23 cellular contexts compared by ENCODE assay signal in the genomic region with DNA sequence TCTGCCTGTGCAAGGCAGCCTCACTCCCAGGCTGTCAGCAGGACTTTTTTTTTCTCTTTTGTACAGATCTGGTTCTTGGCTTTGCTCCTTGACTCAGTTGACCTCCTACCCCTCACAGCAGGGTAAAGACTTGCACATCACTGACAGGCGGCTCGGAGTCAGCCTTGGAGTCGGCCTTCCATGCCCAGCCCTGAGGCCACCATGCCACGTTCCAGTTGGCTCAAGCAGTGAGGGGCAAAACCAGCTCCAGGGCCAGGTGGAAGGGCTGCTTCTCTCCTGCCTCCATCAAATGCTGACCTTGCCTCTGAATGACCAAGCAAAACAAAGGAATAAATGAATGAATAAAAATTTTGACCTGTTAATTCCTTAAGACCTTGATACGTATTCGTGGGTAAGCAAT. TPM values are rescaled to one million over a fixed set of nuclear protein-coding genes. Genes with fewer than 3 reads are reported as not detected.
"Had no signal": no experiment of that assay in that cellular context is flagged by ENCODE, and none has a peak within 500 bp of the region (broad histone marks: within the 10 kb centered on the region; RNA-seq: fewer than 3 reads in every experiment).

No MANE protein-coding gene starts in this region.

- DNase-seq: activated CD4-positive, alpha-beta T cell treated with anti-CD3 and anti-CD28 coated beads for 48 hours; activated CD4-positive, alpha-beta T cell treated with anti-CD3 and anti-CD28 coated beads, Interleukin-2, amount 50 U/mL, for 4 hours; activated CD8-positive, alpha-beta memory T cell treated with anti-CD3 and anti-CD28 coated beads, Interleukin-2, amount 10 ng/mL, durations not matched to agents 7 days and 5 days; activated gamma-delta T cell treated with Interleukin-2 at 50 U/mL for 16 hours; activated naive CD4-positive, alpha-beta T cell treated with anti-CD3 and anti-CD28 coated beads, Interleukin-2, amount 10 ng/mL, durations not matched to agents 7 days and 5 days; activated naive CD8-positive, alpha-beta T cell treated with anti-CD3 and anti-CD28 coated beads for 36 hours; activated T-cell treated with anti-CD3 and anti-CD28 coated beads, Interleukin-2, amount 50 U/mL, for 24 hours; brain microvascular endothelial cell; NCI-H1092 treated with DMSO at 0.1 percent for 48 hours; NCI-H1417 treated with DMSO at 0.1 percent for 48 hours; NCI-H1694; NCI-H2029; NCI-H2107; NCI-H2171 treated with DMSO at 0.1 percent for 48 hours; NCI-H226; NCI-H774; SHP77 treated with DMSO at 0.1 percent for 48 hours; T-cell; T-helper 2 cell had no signal

- H3K27ac Mint-ChIP-seq: activated CD8-positive, alpha-beta memory T cell treated with anti-CD3 and anti-CD28 coated beads, Interleukin-2, amount 10 ng/mL, durations not matched to agents 7 days and 5 days; activated naive CD4-positive, alpha-beta T cell treated with anti-CD3 and anti-CD28 coated beads, Interleukin-2, amount 10 ng/mL, durations not matched to agents 7 days and 5 days; activated naive CD8-positive, alpha-beta T cell treated with anti-CD3 and anti-CD28 coated beads for 36 hours; activated T-cell treated with anti-CD3 and anti-CD28 coated beads, Interleukin-2, amount 50 U/mL, for 24 hours; T-cell had no signal

- H3K36me3 ChIP-seq: brain microvascular endothelial cell had no signal

- H3K27me3 ChIP-seq: brain microvascular endothelial cell, cardiac muscle cell had no signal

- H3K4me3 Mint-ChIP-seq: activated CD8-positive, alpha-beta memory T cell treated with anti-CD3 and anti-CD28 coated beads, Interleukin-2, amount 10 ng/mL, durations not matched to agents 7 days and 5 days; activated naive CD4-positive, alpha-beta T cell treated with anti-CD3 and anti-CD28 coated beads, Interleukin-2, amount 10 ng/mL, durations not matched to agents 7 days and 5 days; activated naive CD8-positive, alpha-beta T cell treated with anti-CD3 and anti-CD28 coated beads for 36 hours; activated T-cell treated with anti-CD3 and anti-CD28 coated beads, Interleukin-2, amount 50 U/mL, for 24 hours; T-cell had no signal

- ATAC-seq: activated CD4-positive, CD25-positive, alpha-beta regulatory T cell treated with anti-CD3 and anti-CD28 coated beads, Interleukin-2, amount 50 U/mL, for 24 hours; activated CD8-positive, alpha-beta memory T cell treated with anti-CD3 and anti-CD28 coated beads, Interleukin-2, amount 10 ng/mL, durations not matched to agents 7 days and 5 days; T-cell had no signal

- H3K4me1 Mint-ChIP-seq: activated CD8-positive, alpha-beta memory T cell treated with anti-CD3 and anti-CD28 coated beads, Interleukin-2, amount 10 ng/mL, durations not matched to agents 7 days and 5 days; activated naive CD4-positive, alpha-beta T cell treated with anti-CD3 and anti-CD28 coated beads, Interleukin-2, amount 10 ng/mL, durations not matched to agents 7 days and 5 days; activated naive CD8-positive, alpha-beta T cell treated with anti-CD3 and anti-CD28 coated beads for 36 hours; T-cell had no signal

- H3K27ac ChIP-seq: brain microvascular endothelial cell, cardiac muscle cell, KMS-11 had no signal

- H3K36me3 Mint-ChIP-seq: activated CD8-positive, alpha-beta memory T cell treated with anti-CD3 and anti-CD28 coated beads, Interleukin-2, amount 10 ng/mL, durations not matched to agents 7 days and 5 days; activated naive CD4-positive, alpha-beta T cell treated with anti-CD3 and anti-CD28 coated beads, Interleukin-2, amount 10 ng/mL, durations not matched to agents 7 days and 5 days had no signal

- H3K4me3 ChIP-seq: cardiac muscle cell had no signal

- H3K27me3 Mint-ChIP-seq: activated CD8-positive, alpha-beta memory T cell treated with anti-CD3 and anti-CD28 coated beads, Interleukin-2, amount 10 ng/mL, durations not matched to agents 7 days and 5 days; activated naive CD8-positive, alpha-beta T cell treated with anti-CD3 and anti-CD28 coated beads for 36 hours; activated T-cell treated with anti-CD3 and anti-CD28 coated beads, Interleukin-2, amount 50 U/mL, for 24 hours; T-cell had no signal

RNA-seq across cellular contexts. Expression of a gene that starts 27.6 kb away (rescaled TPM):
- total RNA-seq: RPMI7951 had no signal
